In the genomic region with DNA sequence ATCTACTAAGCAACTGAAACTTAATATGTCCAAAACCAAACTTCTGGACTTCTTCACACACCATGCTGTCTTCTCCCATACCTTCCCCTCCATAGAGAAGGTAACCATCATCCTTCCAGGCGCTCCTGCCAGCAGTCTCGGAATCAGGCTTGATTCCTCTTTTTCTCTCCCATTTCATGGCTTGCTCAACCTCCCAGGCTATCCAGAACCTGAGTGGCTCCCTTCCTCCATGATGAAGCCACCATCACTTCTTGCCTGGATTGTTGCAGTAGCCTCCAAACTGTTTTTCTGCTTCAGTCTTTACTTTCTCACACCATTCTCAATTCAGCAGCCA, we compare ENCODE assay signal across 1 cellular context.
TF ChIP-seq lines count a peak whose summit lies in the region.

No MANE protein-coding gene starts in this region.

TF ChIP-seq in HepG2, 621 proteins besides CTCF, POLR2A, EP300 and RAD21 (continued from another document):
- TF ChIP-seq, protein P1, sequence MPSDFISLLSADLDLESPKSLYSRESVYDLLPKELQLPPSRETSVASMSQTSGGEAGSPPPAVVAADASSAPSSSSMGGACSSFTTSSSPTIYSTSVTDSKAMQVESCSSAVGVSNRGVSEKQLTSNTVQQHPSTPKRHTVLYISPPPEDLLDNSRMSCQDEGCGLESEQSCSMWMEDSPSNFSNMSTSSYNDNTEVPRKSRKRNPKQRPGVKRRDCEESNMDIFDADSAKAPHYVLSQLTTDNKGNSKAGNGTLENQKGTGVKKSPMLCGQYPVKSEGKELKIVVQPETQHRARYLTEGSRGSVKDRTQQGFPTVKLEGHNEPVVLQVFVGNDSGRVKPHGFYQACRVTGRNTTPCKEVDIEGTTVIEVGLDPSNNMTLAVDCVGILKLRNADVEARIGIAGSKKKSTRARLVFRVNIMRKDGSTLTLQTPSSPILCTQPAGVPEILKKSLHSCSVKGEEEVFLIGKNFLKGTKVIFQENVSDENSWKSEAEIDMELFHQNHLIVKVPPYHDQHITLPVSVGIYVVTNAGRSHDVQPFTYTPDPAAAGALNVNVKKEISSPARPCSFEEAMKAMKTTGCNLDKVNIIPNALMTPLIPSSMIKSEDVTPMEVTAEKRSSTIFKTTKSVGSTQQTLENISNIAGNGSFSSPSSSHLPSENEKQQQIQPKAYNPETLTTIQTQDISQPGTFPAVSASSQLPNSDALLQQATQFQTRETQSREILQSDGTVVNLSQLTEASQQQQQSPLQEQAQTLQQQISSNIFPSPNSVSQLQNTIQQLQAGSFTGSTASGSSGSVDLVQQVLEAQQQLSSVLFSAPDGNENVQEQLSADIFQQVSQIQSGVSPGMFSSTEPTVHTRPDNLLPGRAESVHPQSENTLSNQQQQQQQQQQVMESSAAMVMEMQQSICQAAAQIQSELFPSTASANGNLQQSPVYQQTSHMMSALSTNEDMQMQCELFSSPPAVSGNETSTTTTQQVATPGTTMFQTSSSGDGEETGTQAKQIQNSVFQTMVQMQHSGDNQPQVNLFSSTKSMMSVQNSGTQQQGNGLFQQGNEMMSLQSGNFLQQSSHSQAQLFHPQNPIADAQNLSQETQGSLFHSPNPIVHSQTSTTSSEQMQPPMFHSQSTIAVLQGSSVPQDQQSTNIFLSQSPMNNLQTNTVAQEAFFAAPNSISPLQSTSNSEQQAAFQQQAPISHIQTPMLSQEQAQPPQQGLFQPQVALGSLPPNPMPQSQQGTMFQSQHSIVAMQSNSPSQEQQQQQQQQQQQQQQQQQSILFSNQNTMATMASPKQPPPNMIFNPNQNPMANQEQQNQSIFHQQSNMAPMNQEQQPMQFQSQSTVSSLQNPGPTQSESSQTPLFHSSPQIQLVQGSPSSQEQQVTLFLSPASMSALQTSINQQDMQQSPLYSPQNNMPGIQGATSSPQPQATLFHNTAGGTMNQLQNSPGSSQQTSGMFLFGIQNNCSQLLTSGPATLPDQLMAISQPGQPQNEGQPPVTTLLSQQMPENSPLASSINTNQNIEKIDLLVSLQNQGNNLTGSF (CRISPR knock-in tag; IDR thresholded peaks at IDR 0.05) = no peak
- TF ChIP-seq SMAD9 (CRISPR knock-in tag; IDR thresholded peaks at IDR 0.05) (no peak), EHMT2 (IDR thresholded peaks at IDR 0.05; ENCODE audit: borderline replicate concordance, low read depth, low read length) (no peak), ZNF354B (CRISPR knock-in tag; IDR thresholded peaks at IDR 0.05) (no peak), ZNF629 (CRISPR knock-in tag; conservative IDR thresholded peaks at IDR 0.05) (no peak)
- TF ChIP-seq, protein P2, sequence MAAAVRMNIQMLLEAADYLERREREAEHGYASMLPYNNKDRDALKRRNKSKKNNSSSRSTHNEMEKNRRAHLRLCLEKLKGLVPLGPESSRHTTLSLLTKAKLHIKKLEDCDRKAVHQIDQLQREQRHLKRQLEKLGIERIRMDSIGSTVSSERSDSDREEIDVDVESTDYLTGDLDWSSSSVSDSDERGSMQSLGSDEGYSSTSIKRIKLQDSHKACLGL (CRISPR knock-in tag; IDR thresholded peaks at IDR 0.05) = no peak
